ENCODE assay signal across 21 cellular contexts in genomic region chr4:169150806-169151205, GRCh38.
A peak's percentile ranks its signal among the peaks of the same experiment; 100 is the strongest.
DNase-seq lines count a peak whose midpoint lies in the region; ATAC-seq, FAIRE-seq and TF ChIP-seq lines count a peak whose summit lies in the region.
"Had no signal": no experiment of that assay in that cellular context is flagged by ENCODE, and none has a peak within 500 bp of the region (broad histone marks: within the 10 kb centered on the region; RNA-seq: fewer than 3 reads in every experiment).

No MANE protein-coding gene starts in this region.

- H3K9me3 Mint-ChIP-seq in HFFc6 (no peaks in the 10 kb centered on the region), astrocyte (ENCODE audit: unreplicated experiment) (no peaks in the 10 kb centered on the region), osteocyte (ENCODE audit: unreplicated experiment) (no peaks in the 10 kb centered on the region)
- H3K9me3 Mint-ChIP-seq: CD4-positive, alpha-beta memory T cell; IgD-negative memory B cell had no signal

- H3K36me3 Mint-ChIP-seq in HFFc6 (ENCODE audit: low read depth): peaks cover 64% of the 10 kb centered on the region
- H3K36me3 Mint-ChIP-seq in astrocyte (ENCODE audit: low read depth, unreplicated experiment): peaks cover 6% of the 10 kb centered on the region
- H3K36me3 Mint-ChIP-seq in osteocyte (ENCODE audit: unreplicated experiment): peaks cover 41% of the 10 kb centered on the region
- H3K36me3 Mint-ChIP-seq: CD4-positive, alpha-beta memory T cell had no signal

- no peak for DNase-seq in HFFc6
- DNase-seq in astrocyte (ENCODE audit: low read depth): no peak
- DNase-seq in endothelial cell of umbilical vein (ENCODE audit: low read depth, low spot score): peak; percentile 19
- no peak for DNase-seq in osteocyte (ENCODE audit: extremely low spot score, unreplicated experiment)
- DNase-seq in NCI-H2081 treated with DMSO at 0.1 percent for 48 hours (lab: John Stamatoyannopoulos, UW): no peak
- DNase-seq in posterior vena cava (ENCODE audit: low spot score): no peak
- DNase-seq: BE2C; CD4-positive, alpha-beta memory T cell; DMS153; DMS79 treated with DMSO at 0.1 percent for 48 hours; EL; GDM1 had no signal

- H3K4me3 ChIP-seq in astrocyte (ENCODE audit: insufficient read depth, low read depth, low read length): no peak overlapping the region
- no peak overlapping the region for H3K4me3 ChIP-seq in endothelial cell of umbilical vein (replicated peaks in 1 of 3; ENCODE audit: insufficient read depth in 1 of 3, low read depth in 1 of 3, low read length in 3 of 3)
- H3K4me3 ChIP-seq: GM23248 had no signal

- H3K27ac Mint-ChIP-seq in HFFc6: peak overlapping the region; percentile 71
- H3K27ac Mint-ChIP-seq in astrocyte (ENCODE audit: unreplicated experiment): no peak overlapping the region
- peak overlapping the region; percentile 72 for H3K27ac Mint-ChIP-seq in osteocyte (ENCODE audit: unreplicated experiment)
- H3K27ac Mint-ChIP-seq: CD4-positive, alpha-beta memory T cell; IgD-negative memory B cell had no signal

- POLR2A ChIA-PET in endothelial cell of umbilical vein (lab: Charles Lee): no interaction called here

- H3K27ac ChIP-seq in astrocyte (ENCODE audit: low read depth, low read length): peak overlapping the region; percentile 32
- no peak overlapping the region for H3K27ac ChIP-seq in endothelial cell of umbilical vein (ENCODE audit: insufficient read depth, low read depth, low read length)
- H3K27ac ChIP-seq: C4-2B, GM23248 had no signal

- H3K4me3 Mint-ChIP-seq in HFFc6 (no peak overlapping the region), astrocyte (ENCODE audit: unreplicated experiment) (no peak overlapping the region), osteocyte (ENCODE audit: unreplicated experiment) (no peak overlapping the region)
- H3K4me3 Mint-ChIP-seq: CD4-positive, alpha-beta memory T cell; IgD-negative memory B cell had no signal

- H3K9me1 ChIP-seq in endothelial cell of umbilical vein (replicated peaks; ENCODE audit: control insufficient read depth, extremely low read depth, insufficient read depth, low read length): no peaks in the 10 kb centered on the region

- H3K79me2 ChIP-seq in astrocyte (ENCODE audit: insufficient read depth, low read length): peaks cover 19% of the 10 kb centered on the region
- H3K79me2 ChIP-seq in endothelial cell of umbilical vein (ENCODE audit: control insufficient read depth, insufficient read depth, low read length): peaks cover 15% of the 10 kb centered on the region

- H4K20me1 ChIP-seq in astrocyte (ENCODE audit: insufficient read depth, low read length) (no peaks in the 10 kb centered on the region), endothelial cell of umbilical vein (replicated peaks; ENCODE audit: control insufficient read depth, extremely low read depth, insufficient read depth, low read length) (no peaks in the 10 kb centered on the region)

- H3K9me3 ChIP-seq in astrocyte (ENCODE audit: insufficient read depth, low read depth, low read length) (no peaks in the 10 kb centered on the region), endothelial cell of umbilical vein (replicated peaks; ENCODE audit: control insufficient read depth, insufficient read depth, low read length) (no peaks in the 10 kb centered on the region)
- H3K9me3 ChIP-seq: BE2C had no signal

- H3K4me2 ChIP-seq in astrocyte (ENCODE audit: low read length) (no peak overlapping the region), endothelial cell of umbilical vein (ENCODE audit: insufficient read depth, low read length) (no peak overlapping the region)

- FAIRE-seq in astrocyte (lab: Jason Lieb, UNC) (no peak), endothelial cell of umbilical vein (lab: Jason Lieb, UNC) (no peak)
- FAIRE-seq: A204.1, D721Med, GM12892, H54 had no signal

- intact Hi-C loops in endothelial cell of umbilical vein (cut with micrococcal nuclease): no loop called here
- intact Hi-C loops in posterior vena cava (cut with DNase I): loop anchor here in 1 of 2 donors (2.0 kb wide), 1 partner anchor 52 kb away; no protein-coding TSS in a partner anchor

- BruUV-seq in endothelial cell of umbilical vein (replicated peaks; lab: Mats Ljungman, UMichigan): no TSS peak

- H3K36me3 ChIP-seq in astrocyte (ENCODE audit: insufficient read depth, low read length) (peaks cover 37% of the 10 kb centered on the region), endothelial cell of umbilical vein (ENCODE audit: control insufficient read depth in 2 of 2, extremely low read depth in 1 of 2, insufficient read depth in 2 of 2, low read length in 2 of 2) (peaks cover 0 to 9% of the 10 kb centered on the region in 2 experiments)

- no peak for ATAC-seq in GM21717 (IDR thresholded peaks at IDR 0.05; ENCODE audit: unreplicated experiment)
- ATAC-seq: HCT116 had no signal

- no peak for TF ChIP-seq CTCF in HFFc6 (IDR thresholded peaks at IDR 0.05)
- TF ChIP-seq CTCF in astrocyte (IDR thresholded peaks at IDR 0.05; ENCODE audit: insufficient read depth, low read depth, low read length): no peak
- TF ChIP-seq CTCF in endothelial cell of umbilical vein (IDR thresholded peaks at IDR 0.05; ENCODE audit: extremely low read depth in 1 of 2, insufficient read depth in 1 of 2, low read depth in 1 of 2, low read length in 2 of 2): no peak
- no peak for TF ChIP-seq CTCF in osteocyte (IDR thresholded peaks at IDR 0.05)

- H3K9ac ChIP-seq in astrocyte (ENCODE audit: low read length): no peak overlapping the region
- no peak overlapping the region for H3K9ac ChIP-seq in endothelial cell of umbilical vein (replicated peaks; ENCODE audit: extremely low read depth, insufficient read depth, low read length)
- H3K9ac ChIP-seq: GM23248 had no signal

- CTCF ChIA-PET in endothelial cell of umbilical vein (lab: Charles Lee): no interaction called here

- H2AFZ ChIP-seq in astrocyte (ENCODE audit: low read depth, low read length) (no peak overlapping the region), endothelial cell of umbilical vein (ENCODE audit: low read depth, low read length) (no peak overlapping the region)
- H2AFZ ChIP-seq: GM23248 had no signal

- H3K4me1 ChIP-seq in astrocyte (ENCODE audit: insufficient read depth, low read length) (peaks cover 16% of the 10 kb centered on the region), endothelial cell of umbilical vein (ENCODE audit: control insufficient read depth, extremely low read depth, insufficient read depth, low read length) (peaks cover 59% of the 10 kb centered on the region)

- TF ChIP-seq POLR2A in endothelial cell of umbilical vein (IDR thresholded peaks at IDR 0.05; ENCODE audit: low read depth, low read length): no peak

- H3K4me1 Mint-ChIP-seq in HFFc6 (ENCODE audit: low read depth): peaks cover 90% of the 10 kb centered on the region
- H3K4me1 Mint-ChIP-seq in astrocyte (ENCODE audit: low read depth, unreplicated experiment): peaks cover 15% of the 10 kb centered on the region
- H3K4me1 Mint-ChIP-seq in osteocyte (ENCODE audit: unreplicated experiment): peaks cover 62% of the 10 kb centered on the region
- H3K4me1 Mint-ChIP-seq: CD4-positive, alpha-beta memory T cell had no signal

- H3K27me3 Mint-ChIP-seq in HFFc6 (ENCODE audit: insufficient read depth) (no peaks in the 10 kb centered on the region), astrocyte (ENCODE audit: low read depth, unreplicated experiment) (no peaks in the 10 kb centered on the region), osteocyte (ENCODE audit: unreplicated experiment) (no peaks in the 10 kb centered on the region)
- H3K27me3 Mint-ChIP-seq: IgD-negative memory B cell had no signal

- H3K27me3 ChIP-seq in astrocyte (ENCODE audit: insufficient read depth, low read length) (no peaks in the 10 kb centered on the region), endothelial cell of umbilical vein (ENCODE audit: control insufficient read depth in 2 of 2, insufficient read depth in 2 of 2, low read length in 2 of 2) (no peaks in the 10 kb centered on the region)
- H3K27me3 ChIP-seq: BE2C had no signal

- dilution Hi-C loops in endothelial cell of umbilical vein (cut with MboI; ENCODE audit: extremely low pct_ligation_motif_present, low sequenced_read_pairs): no loop called here

TF ChIP-seq in endothelial cell of umbilical vein, 7 proteins besides CTCF, POLR2A, EP300 and RAD21:
- TF ChIP-seq MYC (IDR thresholded peaks at IDR 0.05; ENCODE audit: low read depth, low read length): no peak
- TF ChIP-seq POLR2AphosphoS5 (IDR thresholded peaks at IDR 0.05; ENCODE audit: insufficient read depth, low read depth, low read length): no peak
- TF ChIP-seq GATA2 (IDR thresholded peaks at IDR 0.05; ENCODE audit: insufficient read depth, insufficient read length, low read depth, low read length): no peak
- no peak for TF ChIP-seq FOS (IDR thresholded peaks at IDR 0.05; ENCODE audit: borderline replicate concordance, insufficient read depth, low read length)
- TF ChIP-seq JUN (IDR thresholded peaks at IDR 0.05; ENCODE audit: borderline replicate concordance, insufficient read depth, insufficient read length, low read depth): no peak
- no peak for TF ChIP-seq EZH2 (IDR thresholded peaks at IDR 0.05; ENCODE audit: borderline replicate concordance, low read depth, low read length, severe bottlenecking)
- TF ChIP-seq MAX (IDR thresholded peaks at IDR 0.05; ENCODE audit: insufficient read depth, insufficient read length): no peak
